Comparison of ENCODE assay signal across 2 cellular contexts in the genomic region with DNA sequence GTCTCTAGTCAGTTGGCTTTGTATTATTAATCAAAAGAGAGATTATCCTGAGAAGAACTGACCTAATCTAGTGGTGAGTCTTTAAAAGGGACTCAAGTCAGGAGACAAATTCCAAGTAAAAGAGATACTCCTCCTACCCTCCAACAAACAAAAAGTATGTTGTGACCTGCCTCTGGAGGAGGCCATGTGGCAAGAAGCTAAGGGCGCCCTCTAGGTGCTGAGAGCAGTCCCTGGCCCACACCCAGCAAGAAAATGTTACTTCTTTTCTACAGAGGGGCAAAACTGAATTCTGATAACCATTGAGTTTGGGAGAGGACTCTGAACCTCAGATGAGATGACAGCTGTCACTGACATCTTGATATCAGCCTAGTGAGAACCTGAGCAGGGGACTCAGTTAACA.
TF ChIP-seq lines count a peak whose summit lies in the region.

No MANE protein-coding gene starts in this region.

TF ChIP-seq in Ishikawa, 13 proteins besides CTCF, POLR2A, EP300 and RAD21 (continued from another document):
- TF ChIP-seq, protein P1, sequence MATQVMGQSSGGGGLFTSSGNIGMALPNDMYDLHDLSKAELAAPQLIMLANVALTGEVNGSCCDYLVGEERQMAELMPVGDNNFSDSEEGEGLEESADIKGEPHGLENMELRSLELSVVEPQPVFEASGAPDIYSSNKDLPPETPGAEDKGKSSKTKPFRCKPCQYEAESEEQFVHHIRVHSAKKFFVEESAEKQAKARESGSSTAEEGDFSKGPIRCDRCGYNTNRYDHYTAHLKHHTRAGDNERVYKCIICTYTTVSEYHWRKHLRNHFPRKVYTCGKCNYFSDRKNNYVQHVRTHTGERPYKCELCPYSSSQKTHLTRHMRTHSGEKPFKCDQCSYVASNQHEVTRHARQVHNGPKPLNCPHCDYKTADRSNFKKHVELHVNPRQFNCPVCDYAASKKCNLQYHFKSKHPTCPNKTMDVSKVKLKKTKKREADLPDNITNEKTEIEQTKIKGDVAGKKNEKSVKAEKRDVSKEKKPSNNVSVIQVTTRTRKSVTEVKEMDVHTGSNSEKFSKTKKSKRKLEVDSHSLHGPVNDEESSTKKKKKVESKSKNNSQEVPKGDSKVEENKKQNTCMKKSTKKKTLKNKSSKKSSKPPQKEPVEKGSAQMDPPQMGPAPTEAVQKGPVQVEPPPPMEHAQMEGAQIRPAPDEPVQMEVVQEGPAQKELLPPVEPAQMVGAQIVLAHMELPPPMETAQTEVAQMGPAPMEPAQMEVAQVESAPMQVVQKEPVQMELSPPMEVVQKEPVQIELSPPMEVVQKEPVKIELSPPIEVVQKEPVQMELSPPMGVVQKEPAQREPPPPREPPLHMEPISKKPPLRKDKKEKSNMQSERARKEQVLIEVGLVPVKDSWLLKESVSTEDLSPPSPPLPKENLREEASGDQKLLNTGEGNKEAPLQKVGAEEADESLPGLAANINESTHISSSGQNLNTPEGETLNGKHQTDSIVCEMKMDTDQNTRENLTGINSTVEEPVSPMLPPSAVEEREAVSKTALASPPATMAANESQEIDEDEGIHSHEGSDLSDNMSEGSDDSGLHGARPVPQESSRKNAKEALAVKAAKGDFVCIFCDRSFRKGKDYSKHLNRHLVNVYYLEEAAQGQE (IDR thresholded peaks at IDR 0.05; ENCODE audit: low read depth), result no peak
- TF ChIP-seq, protein P2, sequence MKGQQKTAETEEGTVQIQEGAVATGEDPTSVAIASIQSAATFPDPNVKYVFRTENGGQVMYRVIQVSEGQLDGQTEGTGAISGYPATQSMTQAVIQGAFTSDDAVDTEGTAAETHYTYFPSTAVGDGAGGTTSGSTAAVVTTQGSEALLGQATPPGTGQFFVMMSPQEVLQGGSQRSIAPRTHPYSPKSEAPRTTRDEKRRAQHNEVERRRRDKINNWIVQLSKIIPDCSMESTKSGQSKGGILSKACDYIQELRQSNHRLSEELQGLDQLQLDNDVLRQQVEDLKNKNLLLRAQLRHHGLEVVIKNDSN (IDR thresholded peaks at IDR 0.05), result no peak
- TF ChIP-seq TEAD4 (IDR thresholded peaks at IDR 0.05) (no peak), EGR1 (IDR thresholded peaks at IDR 0.05) (no peak), FOXM1 (IDR thresholded peaks at IDR 0.05; ENCODE audit: borderline replicate concordance, low read depth) (no peak), ZBTB7A (IDR thresholded peaks at IDR 0.05; ENCODE audit: low read depth) (no peak)
- TF ChIP-seq, protein P3, sequence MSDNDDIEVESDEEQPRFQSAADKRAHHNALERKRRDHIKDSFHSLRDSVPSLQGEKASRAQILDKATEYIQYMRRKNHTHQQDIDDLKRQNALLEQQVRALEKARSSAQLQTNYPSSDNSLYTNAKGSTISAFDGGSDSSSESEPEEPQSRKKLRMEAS (IDR thresholded peaks at IDR 0.05), result no peak
TF ChIP-seq in Ishikawa: peak in this region for 0.

TF ChIP-seq in HepG2, 621 proteins besides CTCF, POLR2A, EP300 and RAD21 (continued from another document):
- TF ChIP-seq, protein P4, sequence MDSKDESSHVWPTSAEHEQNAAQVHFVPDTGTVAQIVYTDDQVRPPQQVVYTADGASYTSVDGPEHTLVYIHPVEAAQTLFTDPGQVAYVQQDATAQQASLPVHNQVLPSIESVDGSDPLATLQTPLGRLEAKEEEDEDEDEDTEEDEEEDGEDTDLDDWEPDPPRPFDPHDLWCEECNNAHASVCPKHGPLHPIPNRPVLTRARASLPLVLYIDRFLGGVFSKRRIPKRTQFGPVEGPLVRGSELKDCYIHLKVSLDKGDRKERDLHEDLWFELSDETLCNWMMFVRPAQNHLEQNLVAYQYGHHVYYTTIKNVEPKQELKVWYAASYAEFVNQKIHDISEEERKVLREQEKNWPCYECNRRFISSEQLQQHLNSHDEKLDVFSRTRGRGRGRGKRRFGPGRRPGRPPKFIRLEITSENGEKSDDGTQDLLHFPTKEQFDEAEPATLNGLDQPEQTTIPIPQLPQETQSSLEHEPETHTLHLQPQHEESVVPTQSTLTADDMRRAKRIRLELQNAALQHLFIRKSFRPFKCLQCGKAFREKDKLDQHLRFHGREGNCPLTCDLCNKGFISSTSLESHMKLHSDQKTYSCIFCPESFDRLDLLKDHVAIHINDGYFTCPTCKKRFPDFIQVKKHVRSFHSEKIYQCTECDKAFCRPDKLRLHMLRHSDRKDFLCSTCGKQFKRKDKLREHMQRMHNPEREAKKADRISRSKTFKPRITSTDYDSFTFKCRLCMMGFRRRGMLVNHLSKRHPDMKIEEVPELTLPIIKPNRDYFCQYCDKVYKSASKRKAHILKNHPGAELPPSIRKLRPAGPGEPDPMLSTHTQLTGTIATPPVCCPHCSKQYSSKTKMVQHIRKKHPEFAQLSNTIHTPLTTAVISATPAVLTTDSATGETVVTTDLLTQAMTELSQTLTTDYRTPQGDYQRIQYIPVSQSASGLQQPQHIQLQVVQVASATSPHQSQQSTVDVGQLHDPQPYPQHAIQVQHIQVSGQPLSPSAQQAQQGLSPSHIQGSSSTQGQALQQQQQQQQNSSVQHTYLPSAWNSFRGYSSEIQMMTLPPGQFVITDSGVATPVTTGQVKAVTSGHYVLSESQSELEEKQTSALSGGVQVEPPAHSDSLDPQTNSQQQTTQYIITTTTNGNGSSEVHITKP (CRISPR knock-in tag; IDR thresholded peaks at IDR 0.05; ENCODE audit: low read depth), result no peak
